Comparison of ENCODE assay signal across 14 cellular contexts in genomic region chr5:103908327-103909099, GRCh38.
"Had no signal": no experiment of that assay in that cellular context is flagged by ENCODE, and none has a peak within 500 bp of the region (broad histone marks: within the 10 kb centered on the region; RNA-seq: fewer than 3 reads in every experiment).

No MANE protein-coding gene starts in this region.

- H3K9me3 ChIP-seq: pancreas, uterus had no signal

- H3K27ac Mint-ChIP-seq: activated CD8-positive, alpha-beta memory T cell treated with anti-CD3 and anti-CD28 coated beads, Interleukin-2, amount 10 ng/mL, durations not matched to agents 7 days and 5 days; activated naive CD4-positive, alpha-beta T cell treated with anti-CD3 and anti-CD28 coated beads, Interleukin-2, amount 10 ng/mL, durations not matched to agents 7 days and 5 days; activated T-helper 2 cell treated with anti-CD3 and anti-CD28 coated beads, Interferon-gamma antibody, Interleukin-2, Interleukin-4, amounts not matched to agents 10 μg/mL and 5 μg/mL and 100 μg/mL, durations not matched to agents 14 hours and 24 hours and 36 hours; memory B cell; stimulated activated memory B cell treated with anti-CD40 and anti-IgM and Interleukin-4, amounts not matched to agents 10 μg/mL and 1 μg/mL and 100 μg/mL, for 72 hours; T-cell had no signal

- H3K27me3 ChIP-seq: dorsolateral prefrontal cortex, pancreas, uterus had no signal

- H3K36me3 ChIP-seq: pancreas, uterus had no signal

- H3K9me3 Mint-ChIP-seq: activated naive CD4-positive, alpha-beta T cell treated with anti-CD3 and anti-CD28 coated beads, Interleukin-2, amount 10 ng/mL, durations not matched to agents 7 days and 5 days had no signal

- H3K4me3 ChIP-seq: dorsolateral prefrontal cortex, pancreas, uterus had no signal

- H3K27ac ChIP-seq: pancreas, uterus had no signal

- H3K4me1 ChIP-seq: pancreas, uterus had no signal

- H3K4me3 Mint-ChIP-seq: activated CD8-positive, alpha-beta memory T cell treated with anti-CD3 and anti-CD28 coated beads, Interleukin-2, amount 10 ng/mL, durations not matched to agents 7 days and 5 days; activated naive CD4-positive, alpha-beta T cell treated with anti-CD3 and anti-CD28 coated beads, Interleukin-2, amount 10 ng/mL, durations not matched to agents 7 days and 5 days; memory B cell; stimulated activated memory B cell treated with anti-CD40 and anti-IgM and Interleukin-4, amounts not matched to agents 10 μg/mL and 1 μg/mL and 100 μg/mL, for 72 hours; T-cell had no signal

- DNase-seq: activated CD4-positive, alpha-beta T cell treated with anti-CD3 and anti-CD28 coated beads, Interleukin-2, amount 50 U/mL, for 48 hours; activated CD8-positive, alpha-beta memory T cell treated with anti-CD3 and anti-CD28 coated beads, Interleukin-2, amount 10 ng/mL, durations not matched to agents 7 days and 5 days; activated naive CD4-positive, alpha-beta T cell treated with anti-CD3 and anti-CD28 coated beads, Interleukin-2, amount 10 ng/mL, durations not matched to agents 7 days and 5 days; activated T-cell treated with anti-CD3 and anti-CD28 coated beads, Interleukin-2, amount 50 U/mL, for 1 hour; dorsolateral prefrontal cortex; islet precursor cell; left ventricle myocardium superior; pancreas; T-cell; T-helper 9 cell; uterus had no signal

- H3K4me1 Mint-ChIP-seq: activated CD8-positive, alpha-beta memory T cell treated with anti-CD3 and anti-CD28 coated beads, Interleukin-2, amount 10 ng/mL, durations not matched to agents 7 days and 5 days; activated naive CD4-positive, alpha-beta T cell treated with anti-CD3 and anti-CD28 coated beads, Interleukin-2, amount 10 ng/mL, durations not matched to agents 7 days and 5 days; memory B cell; stimulated activated memory B cell treated with anti-CD40 and anti-IgM and Interleukin-4, amounts not matched to agents 10 μg/mL and 1 μg/mL and 100 μg/mL, for 72 hours; T-cell had no signal

- H3K36me3 Mint-ChIP-seq: activated CD8-positive, alpha-beta memory T cell treated with anti-CD3 and anti-CD28 coated beads, Interleukin-2, amount 10 ng/mL, durations not matched to agents 7 days and 5 days; activated naive CD4-positive, alpha-beta T cell treated with anti-CD3 and anti-CD28 coated beads, Interleukin-2, amount 10 ng/mL, durations not matched to agents 7 days and 5 days; memory B cell; stimulated activated memory B cell treated with anti-CD40 and anti-IgM and Interleukin-4, amounts not matched to agents 10 μg/mL and 1 μg/mL and 100 μg/mL, for 72 hours; T-cell had no signal

- H3K27me3 Mint-ChIP-seq: activated CD8-positive, alpha-beta memory T cell treated with anti-CD3 and anti-CD28 coated beads, Interleukin-2, amount 10 ng/mL, durations not matched to agents 7 days and 5 days; activated naive CD4-positive, alpha-beta T cell treated with anti-CD3 and anti-CD28 coated beads, Interleukin-2, amount 10 ng/mL, durations not matched to agents 7 days and 5 days; memory B cell; stimulated activated memory B cell treated with anti-CD40 and anti-IgM and Interleukin-4, amounts not matched to agents 10 μg/mL and 1 μg/mL and 100 μg/mL, for 72 hours; T-cell had no signal

- ATAC-seq: activated CD8-positive, alpha-beta memory T cell treated with anti-CD3 and anti-CD28 coated beads, Interleukin-2, amount 10 ng/mL, durations not matched to agents 7 days and 5 days; left ventricle myocardium superior; pancreas; stimulated activated memory B cell treated with anti-CD40 and anti-IgM and Interleukin-4, amounts not matched to agents 10 μg/mL and 1 μg/mL and 100 μg/mL, for 72 hours; T-cell had no signal
